10 cellular contexts compared by ENCODE assay signal in the genomic region with DNA sequence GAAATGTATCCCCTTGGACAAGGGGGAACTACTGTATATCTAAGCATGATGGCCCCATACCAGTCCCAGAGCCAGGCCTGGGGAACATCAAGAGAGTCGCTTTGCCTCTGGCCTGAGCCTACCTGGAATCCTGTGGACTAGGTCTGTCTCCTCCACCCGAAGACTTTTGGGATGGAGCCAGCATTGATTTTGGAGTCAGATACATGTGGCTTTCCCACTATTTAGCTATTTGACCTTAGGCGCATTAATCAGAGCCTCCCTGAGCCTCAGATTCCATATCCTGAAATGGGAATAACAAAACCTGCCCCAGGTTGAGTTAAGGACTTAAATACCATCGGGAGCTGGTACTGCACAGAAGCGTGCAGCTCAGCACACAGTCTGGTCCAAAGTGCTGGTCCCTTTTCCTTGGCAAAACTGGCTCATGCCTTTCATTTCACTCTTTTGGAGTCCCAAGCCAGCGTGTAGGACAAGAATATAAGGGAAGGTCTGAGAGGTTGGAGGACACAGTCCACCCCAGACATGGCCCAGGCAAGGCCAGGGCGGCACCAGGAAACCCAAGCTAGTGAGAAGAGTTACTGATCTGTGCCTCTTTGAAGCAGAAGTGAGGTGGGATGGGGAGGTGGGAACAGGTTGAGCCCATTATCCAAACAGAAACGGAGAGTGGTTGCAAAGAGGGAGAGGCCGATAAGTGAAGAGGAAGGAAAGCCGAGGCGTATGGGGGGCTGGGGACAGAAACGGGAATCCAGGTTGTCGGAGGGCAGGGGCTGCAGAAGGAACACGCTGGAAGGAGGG. TPM values are rescaled to one million over a fixed set of nuclear protein-coding genes. Genes with fewer than 3 reads are reported as not detected.
DNase-seq lines count a peak whose midpoint lies in the region; ATAC-seq, FAIRE-seq and TF ChIP-seq lines count a peak whose summit lies in the region.
"Had no signal": no experiment of that assay in that cellular context is flagged by ENCODE, and none has a peak within 500 bp of the region (broad histone marks: within the 10 kb centered on the region; RNA-seq: fewer than 3 reads in every experiment).

No MANE protein-coding gene starts in this region.

- H3K27ac Mint-ChIP-seq in activated CD4-positive, alpha-beta T cell treated with anti-CD3 and anti-CD28 coated beads, Interleukin-2, amount 10 ng/mL, durations not matched to agents 24 days and 14 days = peak overlapping the region; percentile 44
- H3K27ac Mint-ChIP-seq in astrocyte (ENCODE audit: unreplicated experiment) = no peak overlapping the region

- no peaks in the 10 kb centered on the region for H3K79me2 ChIP-seq in astrocyte (ENCODE audit: insufficient read depth, low read length)

- peak overlapping the region; percentile 34 for H2AFZ ChIP-seq in astrocyte (ENCODE audit: low read depth, low read length)

- no peak overlapping the region for H3K4me3 ChIP-seq in astrocyte (ENCODE audit: insufficient read depth, low read depth, low read length)
- H3K4me3 ChIP-seq in lung = peak overlapping the region; percentile 27

- peaks cover 3% of the 10 kb centered on the region for H3K4me1 ChIP-seq in astrocyte (ENCODE audit: insufficient read depth, low read length)
- H3K4me1 ChIP-seq in lung (ENCODE audit: control insufficient read depth in 2 of 2, insufficient read depth in 2 of 2, low read length in 2 of 2) = peaks cover 0 to 8% of the 10 kb centered on the region in 2 donors

- H3K9ac ChIP-seq in astrocyte (ENCODE audit: low read length) = no peak overlapping the region

- no peak for TF ChIP-seq POLR2A in erythroblast (IDR thresholded peaks at IDR 0.05; ENCODE audit: low read length)

- no peaks in the 10 kb centered on the region for H4K20me1 ChIP-seq in astrocyte (ENCODE audit: insufficient read depth, low read length)

- 45 to 47% methylated on average over 14 of the region's 14 CpGs for WGBS in lung, 2 donors

- no peaks in the 10 kb centered on the region for H3K9me3 Mint-ChIP-seq in activated CD4-positive, alpha-beta T cell treated with anti-CD3 and anti-CD28 coated beads, Interleukin-2, amount 10 ng/mL, durations not matched to agents 24 days and 14 days
- peaks cover 3% of the 10 kb centered on the region for H3K9me3 Mint-ChIP-seq in astrocyte (ENCODE audit: unreplicated experiment)

- no peak for FAIRE-seq in astrocyte (lab: Jason Lieb, UNC)

- no peak for TF ChIP-seq CTCF in astrocyte (IDR thresholded peaks at IDR 0.05; ENCODE audit: insufficient read depth, low read depth, low read length)
- TF ChIP-seq CTCF in lung (IDR thresholded peaks at IDR 0.05; ENCODE audit: control extremely low read depth, extremely low read depth) = no peak

- H3K4me3 Mint-ChIP-seq in activated CD4-positive, alpha-beta T cell treated with anti-CD3 and anti-CD28 coated beads, Interleukin-2, amount 10 ng/mL, durations not matched to agents 24 days and 14 days = peak overlapping the region; percentile 76
- peak overlapping the region; percentile 69 for H3K4me3 Mint-ChIP-seq in astrocyte (ENCODE audit: unreplicated experiment)

- H3K4me1 Mint-ChIP-seq in activated CD4-positive, alpha-beta T cell treated with anti-CD3 and anti-CD28 coated beads, Interleukin-2, amount 10 ng/mL, durations not matched to agents 24 days and 14 days = peaks cover 9% of the 10 kb centered on the region
- no peaks in the 10 kb centered on the region for H3K4me1 Mint-ChIP-seq in astrocyte (ENCODE audit: low read depth, unreplicated experiment)

- no peaks in the 10 kb centered on the region for H3K36me3 Mint-ChIP-seq in activated CD4-positive, alpha-beta T cell treated with anti-CD3 and anti-CD28 coated beads, Interleukin-2, amount 10 ng/mL, durations not matched to agents 24 days and 14 days (ENCODE audit: low read depth)
- no peaks in the 10 kb centered on the region for H3K36me3 Mint-ChIP-seq in astrocyte (ENCODE audit: low read depth, unreplicated experiment)

- intact Hi-C loops in activated CD4-positive, alpha-beta T cell treated with anti-CD3 and anti-CD28 coated beads, Interleukin-2, amount 10 ng/mL, durations not matched to agents 24 days and 14 days (cut with micrococcal nuclease) = no loop called here

- H3K36me3 ChIP-seq in astrocyte (ENCODE audit: insufficient read depth, low read length) (no peaks in the 10 kb centered on the region), lung (ENCODE audit: control insufficient read depth in 2 of 2, insufficient read depth in 2 of 2, low read length in 2 of 2) (no peaks in the 10 kb centered on the region)

- H3K9me3 ChIP-seq in astrocyte (ENCODE audit: insufficient read depth, low read depth, low read length) (no peaks in the 10 kb centered on the region), lung (ENCODE audit: control insufficient read depth in 2 of 2, insufficient read depth in 1 of 2, low read length in 1 of 2) (peaks cover 0 to 1% of the 10 kb centered on the region in 2 donors)

- DNase-seq in activated CD4-positive, alpha-beta T cell treated with anti-CD3 and anti-CD28 coated beads, Interleukin-2, amount 10 ng/mL, durations not matched to agents 24 days and 14 days = no peak
- no peak for DNase-seq in activated CD4-positive, alpha-beta T cell treated with anti-CD3 and anti-CD28 coated beads for 48 hours
- DNase-seq in astrocyte (ENCODE audit: low read depth) (no peak), lung (ENCODE audit: low spot score) (no peak), superior temporal gyrus (ENCODE audit: extremely low spot score) (peak; percentile 46), erythroblast (lab: John Stamatoyannopoulos, UW) (no peak)

- ATAC-seq in lung (ENCODE audit: insufficient read depth, low FRiP score) (no peak), GM18867 (IDR thresholded peaks at IDR 0.05; ENCODE audit: unreplicated experiment) (no peak), GM21737 (IDR thresholded peaks at IDR 0.05; ENCODE audit: unreplicated experiment) (no peak)

- H3K27me3 ChIP-seq in astrocyte (ENCODE audit: insufficient read depth, low read length) (peaks cover 36% of the 10 kb centered on the region), lung (ENCODE audit: control insufficient read depth, insufficient read depth) (no peaks in the 10 kb centered on the region)

- H3K4me2 ChIP-seq in astrocyte (ENCODE audit: low read length) = peak overlapping the region; percentile 72

- H3K27ac ChIP-seq in astrocyte (ENCODE audit: low read depth, low read length) = no peak overlapping the region
- no peak overlapping the region for H3K27ac ChIP-seq in lung (ENCODE audit: low read depth in 1 of 2, low read length in 1 of 2)
- H3K27ac ChIP-seq: HL-60 had no signal

- peaks cover 35% of the 10 kb centered on the region for H3K27me3 Mint-ChIP-seq in activated CD4-positive, alpha-beta T cell treated with anti-CD3 and anti-CD28 coated beads, Interleukin-2, amount 10 ng/mL, durations not matched to agents 24 days and 14 days
- H3K27me3 Mint-ChIP-seq in astrocyte (ENCODE audit: low read depth, unreplicated experiment) = peaks cover 62% of the 10 kb centered on the region

RNA-seq across cellular contexts. Expression of gene FA2H, which starts 1.0 kb away (rescaled TPM):
- total RNA-seq in activated CD4-positive, alpha-beta T cell treated with anti-CD3 and anti-CD28 coated beads, Interleukin-2, amount 10 ng/mL, durations not matched to agents 24 days and 14 days = not detected in 2 replicates
- 0.14 TPM in 1 of 2 replicates, not detected in the other for total RNA-seq in astrocyte
- 1 to 10 TPM; 5.9 to 7.1 TPM for total RNA-seq in lung
- polyA plus RNA-seq in lung = 1 to 10 TPM; 2.1 to 3.5 TPM
- total RNA-seq: RPMI7951 had no signal
